13 cellular contexts compared by ENCODE assay signal in the genomic region with DNA sequence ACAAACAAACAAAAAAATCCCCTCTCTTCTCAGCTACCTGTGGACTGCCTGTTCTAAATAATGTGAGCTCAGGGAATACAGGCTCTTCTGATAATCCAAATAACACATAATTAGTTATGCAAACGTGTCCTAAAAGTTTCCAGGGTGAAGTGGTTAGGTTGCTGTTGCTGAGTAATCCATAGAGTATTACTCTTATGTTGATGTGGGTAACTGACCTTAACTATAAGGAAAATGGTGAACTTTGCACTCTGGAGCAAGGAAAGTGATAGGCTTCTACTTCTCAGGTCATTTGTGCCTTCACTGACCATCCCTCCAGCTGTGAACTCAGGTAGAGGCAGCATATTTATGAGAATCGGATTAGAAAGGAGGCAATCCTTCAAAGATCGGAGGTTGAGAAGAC. TPM values are rescaled to one million over a fixed set of nuclear protein-coding genes. Genes with fewer than 3 reads are reported as not detected.
DNase-seq lines count a peak whose midpoint lies in the region; ATAC-seq and TF ChIP-seq lines count a peak whose summit lies in the region.
"Had no signal": no experiment of that assay in that cellular context is flagged by ENCODE, and none has a peak within 500 bp of the region (broad histone marks: within the 10 kb centered on the region; RNA-seq: fewer than 3 reads in every experiment).

No MANE protein-coding gene starts in this region.

- no peaks in the 10 kb centered on the region for H3K9me3 ChIP-seq in RWPE2 (ENCODE audit: severe bottlenecking)
- no peaks in the 10 kb centered on the region for H3K9me3 ChIP-seq in fibroblast of lung (ENCODE audit: control insufficient read depth, insufficient read depth, low read depth, low read length)
- H3K9me3 ChIP-seq: right lobe of liver, testis had no signal

- H3K27me3 ChIP-seq in RWPE2 (ENCODE audit: insufficient read depth, poor library complexity, severe bottlenecking) (no peaks in the 10 kb centered on the region), fibroblast of lung (ENCODE audit: control insufficient read depth, insufficient read depth, low read length) (no peaks in the 10 kb centered on the region)
- H3K27me3 ChIP-seq: right lobe of liver, testis had no signal

- no peaks in the 10 kb centered on the region for H3K9me3 Mint-ChIP-seq in activated CD4-positive, alpha-beta T cell treated with anti-CD3 and anti-CD28 coated beads for 36 hours (ENCODE audit: low read depth)
- no peaks in the 10 kb centered on the region for H3K9me3 Mint-ChIP-seq in stimulated activated naive CD8-positive, alpha-beta T cell treated with anti-CD3 and anti-CD28 coated beads, Interleukin-15, Interleukin-2, amounts not matched to agents 100 ng/mL and 50 ng/mL, for 24 hours

- H3K4me3 Mint-ChIP-seq in activated CD4-positive, alpha-beta T cell treated with anti-CD3 and anti-CD28 coated beads for 36 hours: peak overlapping the region; percentile 20
- H3K4me3 Mint-ChIP-seq in stimulated activated naive CD8-positive, alpha-beta T cell treated with anti-CD3 and anti-CD28 coated beads, Interleukin-15, Interleukin-2, amounts not matched to agents 100 ng/mL and 50 ng/mL, for 24 hours: peak overlapping the region; percentile 75

- peaks cover 3% of the 10 kb centered on the region; the same call in 1 of the 2 replicates for H3K36me3 ChIP-seq in RWPE2 (ENCODE audit: low read depth)
- H3K36me3 ChIP-seq in fibroblast of lung (ENCODE audit: control insufficient read depth, insufficient read depth, low read length): no peaks in the 10 kb centered on the region
- H3K36me3 ChIP-seq: right lobe of liver had no signal

- H3K4me1 ChIP-seq in RWPE2 (ENCODE audit: insufficient read depth, poor library complexity, severe bottlenecking) (peaks cover 51% of the 10 kb centered on the region), fibroblast of lung (ENCODE audit: control insufficient read depth, extremely low read depth, insufficient read depth, low read length) (peaks cover 16% of the 10 kb centered on the region)

- H3K4me1 Mint-ChIP-seq in activated CD4-positive, alpha-beta T cell treated with anti-CD3 and anti-CD28 coated beads for 36 hours: peaks cover 83% of the 10 kb centered on the region
- peaks cover 95% of the 10 kb centered on the region for H3K4me1 Mint-ChIP-seq in stimulated activated naive CD8-positive, alpha-beta T cell treated with anti-CD3 and anti-CD28 coated beads, Interleukin-15, Interleukin-2, amounts not matched to agents 100 ng/mL and 50 ng/mL, for 24 hours (ENCODE audit: low read depth)

- no peak for DNase-seq in activated CD4-positive, alpha-beta T cell treated with anti-CD3 and anti-CD28 coated beads for 36 hours
- no peak for DNase-seq in activated CD4-positive, alpha-beta T cell treated with anti-CD3 and anti-CD28 coated beads, Interleukin-2, amount 50 U/mL, for 4 hours
- DNase-seq in RWPE2 (ENCODE audit: low spot score) (no peak), fibroblast of lung (ENCODE audit: low read depth in 2 of 2) (no peak), HCEC 1CT (no peak), nucleus accumbens (lab: John Stamatoyannopoulos, UW) (no peak), NCI-H128 (lab: John Stamatoyannopoulos, UW; ENCODE audit: unreplicated experiment) (no peak)
- DNase-seq: activated CD4-positive, alpha-beta T cell treated with anti-CD3 and anti-CD28 coated beads, Interleukin-2, amount 50 U/mL, for 48 hours; kidney glomerular epithelial cell; NCI-H2081; right lobe of liver; testis had no signal

- H3K27me3 Mint-ChIP-seq in activated CD4-positive, alpha-beta T cell treated with anti-CD3 and anti-CD28 coated beads for 36 hours: no peaks in the 10 kb centered on the region
- H3K27me3 Mint-ChIP-seq in stimulated activated naive CD8-positive, alpha-beta T cell treated with anti-CD3 and anti-CD28 coated beads, Interleukin-15, Interleukin-2, amounts not matched to agents 100 ng/mL and 50 ng/mL, for 24 hours: no peaks in the 10 kb centered on the region

- H3K4me3 ChIP-seq in RWPE2 (ENCODE audit: severe bottlenecking) (no peak overlapping the region), fibroblast of lung (replicated peaks in 1 of 4; ENCODE audit: control extremely low read depth in 1 of 4, insufficient read depth in 1 of 4, low read depth in 3 of 4, low read length in 4 of 4) (no peak overlapping the region)
- H3K4me3 ChIP-seq: right lobe of liver, testis had no signal

- no peak overlapping the region for H3K4me2 ChIP-seq in fibroblast of lung (ENCODE audit: extremely low read depth, insufficient read depth, low read length)

- no peak overlapping the region for H3K9ac ChIP-seq in fibroblast of lung (ENCODE audit: insufficient read depth, low read length)

- intact Hi-C loops in activated CD4-positive, alpha-beta T cell treated with anti-CD3 and anti-CD28 coated beads for 36 hours (cut with DNase I, micrococcal nuclease): loop anchor here in 1 of 2 experiments (2.0 kb wide), 1 partner anchor 17 kb away; no protein-coding TSS in a partner anchor

- H3K36me3 Mint-ChIP-seq in activated CD4-positive, alpha-beta T cell treated with anti-CD3 and anti-CD28 coated beads for 36 hours (ENCODE audit: low read depth): peaks cover 47% of the 10 kb centered on the region
- peaks cover 59% of the 10 kb centered on the region for H3K36me3 Mint-ChIP-seq in stimulated activated naive CD8-positive, alpha-beta T cell treated with anti-CD3 and anti-CD28 coated beads, Interleukin-15, Interleukin-2, amounts not matched to agents 100 ng/mL and 50 ng/mL, for 24 hours (ENCODE audit: low read depth)

- peak overlapping the region; percentile 65 for H3K27ac ChIP-seq in RWPE2 (ENCODE audit: poor library complexity, severe bottlenecking)
- peak overlapping the region; percentile 38 for H3K27ac ChIP-seq in fibroblast of lung (ENCODE audit: insufficient read depth, low read length)
- H3K27ac ChIP-seq: testis had no signal

- TF ChIP-seq CTCF in RWPE2 (IDR thresholded peaks at IDR 0.05; ENCODE audit: poor library complexity, severe bottlenecking) (no peak), fibroblast of lung (conservative IDR thresholded peaks at IDR 0.05 in 1 of 2, IDR thresholded peaks at IDR 0.05 in 1 of 2; ENCODE audit: low read depth in 1 of 2, low read length in 2 of 2) (no peak)

- peaks cover 95% of the 10 kb centered on the region for H3K79me2 ChIP-seq in fibroblast of lung (ENCODE audit: control insufficient read depth, insufficient read depth, low read length)

- no peak for ATAC-seq in activated CD4-positive, alpha-beta T cell treated with anti-CD3 and anti-CD28 coated beads for 36 hours
- no peak for ATAC-seq in RWPE2 (ENCODE audit: low read depth)
- ATAC-seq: right lobe of liver had no signal

- POLR2A ChIA-PET in activated CD4-positive, alpha-beta T cell treated with anti-CD3 and anti-CD28 coated beads for 36 hours (lab: Charles Lee): interaction anchor here (1.1 to 1.4 kb wide), 3 partner anchors 11 to 359 kb away, joined by 3 to 5 read pairs (median 3); no protein-coding TSS in a partner anchor

- CTCF ChIA-PET in activated CD4-positive, alpha-beta T cell treated with anti-CD3 and anti-CD28 coated beads for 36 hours (lab: Charles Lee): interaction anchor here (0.9 to 3.3 kb wide), 4 partner anchors 11 to 19 kb away, joined by 4 to 15 read pairs (median 9); no protein-coding TSS in a partner anchor

- H3K27ac Mint-ChIP-seq in activated CD4-positive, alpha-beta T cell treated with anti-CD3 and anti-CD28 coated beads for 36 hours: peak overlapping the region; percentile 93
- H3K27ac Mint-ChIP-seq in stimulated activated naive CD8-positive, alpha-beta T cell treated with anti-CD3 and anti-CD28 coated beads, Interleukin-15, Interleukin-2, amounts not matched to agents 100 ng/mL and 50 ng/mL, for 24 hours: peak overlapping the region; percentile 97

- peaks cover 5% of the 10 kb centered on the region for H4K20me1 ChIP-seq in fibroblast of lung (ENCODE audit: control insufficient read depth, extremely low read depth, insufficient read depth, low read length)

- no peak overlapping the region for H2AFZ ChIP-seq in fibroblast of lung (ENCODE audit: low read length)

RNA-seq across cellular contexts. Expression of a gene that starts 19.9 kb away (rescaled TPM):
- total RNA-seq in activated CD4-positive, alpha-beta T cell treated with anti-CD3 and anti-CD28 coated beads for 36 hours: 100 to 1,000 TPM; 476 to 609 TPM
- 107 and 148 TPM in 2 replicates for total RNA-seq in fibroblast of lung
- polyA plus RNA-seq in fibroblast of lung: 488 and 590 TPM in 2 replicates
- polyA plus RNA-seq in fibroblast of lung (2012): 379 and 414 TPM in 2 replicates
- 582 and 606 TPM in 2 replicates for polyA minus RNA-seq in fibroblast of lung (ENCODE audit: low replicate concordance)
